In the genomic region with DNA sequence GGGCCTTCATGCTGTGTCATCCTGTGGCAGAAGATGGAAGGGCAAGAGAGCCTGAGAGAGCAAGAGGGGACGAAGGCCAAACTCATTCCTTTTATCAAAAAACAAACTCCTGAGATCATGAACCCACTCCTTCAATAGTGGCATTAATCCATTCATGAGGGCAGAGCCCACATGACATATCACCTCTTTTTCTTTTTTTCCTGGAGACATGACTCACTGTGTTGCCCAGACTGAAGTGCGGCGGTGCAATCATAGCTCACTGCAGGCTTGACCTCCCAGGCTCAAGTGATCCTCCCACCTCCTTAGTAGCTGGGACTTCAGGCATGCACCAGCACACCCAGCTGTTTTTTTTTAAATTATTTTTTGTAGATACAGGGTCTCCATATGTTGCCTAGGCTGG, we compare ENCODE assay signal across 23 cellular contexts.
DNase-seq lines count a peak whose midpoint lies in the region; ATAC-seq, FAIRE-seq and TF ChIP-seq lines count a peak whose summit lies in the region.
"Had no signal": no experiment of that assay in that cellular context is flagged by ENCODE, and none has a peak within 500 bp of the region (broad histone marks: within the 10 kb centered on the region; RNA-seq: fewer than 3 reads in every experiment).

No MANE protein-coding gene starts in this region.

- H3K27ac ChIP-seq in small intestine (ENCODE audit: low read depth in 1 of 2, low read length in 1 of 2) = no peak overlapping the region
- H3K27ac ChIP-seq in A673 (ENCODE audit: low read depth, low read length, poor library complexity, severe bottlenecking) = no peak overlapping the region
- H3K27ac ChIP-seq: 22Rv1, heart left ventricle, SJSA1 had no signal

- CTCF ChIA-PET in A673 (lab: Charles Lee) = no interaction called here

- no peaks in the 10 kb centered on the region for H3K4me1 ChIP-seq in small intestine (ENCODE audit: control insufficient read depth in 2 of 2, insufficient read depth in 1 of 2, low read depth in 1 of 2, low read length in 1 of 2)
- peaks cover 6% of the 10 kb centered on the region for H3K4me1 ChIP-seq in A673 (ENCODE audit: insufficient read depth, low read length, poor library complexity, severe bottlenecking)

- intact Hi-C loops in A673 (cut with micrococcal nuclease; ENCODE audit: unreplicated experiment) = no loop called here

- H3K9me3 ChIP-seq in small intestine (ENCODE audit: control insufficient read depth, low read depth) = no peaks in the 10 kb centered on the region
- no peaks in the 10 kb centered on the region for H3K9me3 ChIP-seq in A673 (ENCODE audit: low read depth, low read length, poor library complexity, severe bottlenecking)
- H3K9me3 ChIP-seq: Caco-2, heart left ventricle, SJSA1 had no signal

- BruUV-seq in A673 (replicated peaks; lab: Mats Ljungman, UMichigan) = no TSS peak

- no peak for FAIRE-seq in small intestine (lab: Jason Lieb, UNC)
- FAIRE-seq: colon, GM18507 had no signal

- TF ChIP-seq CTCF in fibroblast of pulmonary artery (IDR thresholded peaks at IDR 0.05; ENCODE audit: low read length, missing control alignments) (no peak), A673 (conservative IDR thresholded peaks at IDR 0.05; ENCODE audit: low read depth, low read length) (no peak)

- H3K4me3 ChIP-seq in fibroblast of pulmonary artery (replicated peaks; ENCODE audit: low read depth, low read length) (no peak overlapping the region), small intestine (ENCODE audit: low read depth in 1 of 2, low read length in 2 of 2) (no peak overlapping the region), A673 (ENCODE audit: low read depth, low read length, poor library complexity, severe bottlenecking) (no peak overlapping the region)
- H3K4me3 ChIP-seq: heart left ventricle, SJSA1 had no signal

- H3K27me3 ChIP-seq in small intestine (ENCODE audit: control insufficient read depth in 2 of 2, insufficient read depth in 2 of 2, low read length in 2 of 2) = peaks cover 0 to 2% of the 10 kb centered on the region in 2 donors
- H3K27me3 ChIP-seq in A673 (replicated peaks; ENCODE audit: insufficient read depth, low read depth, low read length, poor library complexity) = no peaks in the 10 kb centered on the region
- H3K27me3 ChIP-seq: heart left ventricle, SJSA1 had no signal

- 79 to 91% (median 91%) methylated on average over 3 of the region's 3 CpGs for WGBS in small intestine, 3 donors

- H3K36me3 ChIP-seq in small intestine (ENCODE audit: control insufficient read depth in 2 of 2, insufficient read depth in 2 of 2, low read length in 2 of 2) (no peaks in the 10 kb centered on the region), A673 (ENCODE audit: insufficient read depth, low read length, poor library complexity, severe bottlenecking) (no peaks in the 10 kb centered on the region)
- H3K36me3 ChIP-seq: heart left ventricle, SJSA1 had no signal

- POLR2A ChIA-PET in A673 (lab: Charles Lee; ENCODE audit: low non-redundant PET) = no interaction called here

- DNase-seq in DMS53 (lab: John Stamatoyannopoulos, UW) (peak; percentile 40), DMS53 treated with DMSO at 0.1 percent for 48 hours (lab: John Stamatoyannopoulos, UW; ENCODE audit: unreplicated experiment) (no peak), amniotic epithelial cell (ENCODE audit: low read depth) (peak; percentile 82), fibroblast of pulmonary artery (ENCODE audit: low read depth) (peak; percentile 47), small intestine (peak; percentile 43), A673 (ENCODE audit: low spot score) (no peak)
- DNase-seq: activated CD8-positive, alpha-beta T cell treated with anti-CD3 and anti-CD28 coated beads for 36 hours; activated naive CD4-positive, alpha-beta T cell treated with anti-CD3 and anti-CD28 coated beads, Interleukin-2, amount 10 ng/mL, durations not matched to agents 7 days and 5 days; Caco-2; endodermal cell; heart left ventricle; HFFc6; NCI-H187; NCI-H2227 treated with DMSO at 0.1 percent for 48 hours; NCI-H82; OCI-M1 had no signal

- ATAC-seq in HG03097 (IDR thresholded peaks at IDR 0.05; ENCODE audit: low FRiP score, unreplicated experiment) = no peak
- ATAC-seq in HG02798 (IDR thresholded peaks at IDR 0.05; ENCODE audit: poor library complexity, unreplicated experiment) = no peak
- ATAC-seq: activated CD8-positive, alpha-beta T cell treated with anti-CD3 and anti-CD28 coated beads for 36 hours; heart left ventricle; WTC11 had no signal

Comparison
In these comparisons a context has a peak if more than half of its experiments do, and no peak if none do; other contexts are left out.
1. DNase-seq: peak in DMS53 (single experiment), amniotic epithelial cell (single experiment), fibroblast of pulmonary artery (single experiment) and small intestine (single experiment); none in DMS53 treated with DMSO at 0.1 percent for 48 hours (single experiment) and A673 (single experiment).